20 cellular contexts compared by ENCODE assay signal in genomic region chr7:158741294-158741666, GRCh38. TPM values are rescaled to one million over a fixed set of nuclear protein-coding genes. Genes with fewer than 3 reads are reported as not detected.
DNase-seq lines count a peak whose midpoint lies in the region; TF ChIP-seq lines count a peak whose summit lies in the region.
"Had no signal": no experiment of that assay in that cellular context is flagged by ENCODE, and none has a peak within 500 bp of the region (broad histone marks: within the 10 kb centered on the region; RNA-seq: fewer than 3 reads in every experiment).

No MANE protein-coding gene starts in this region.

- dilution Hi-C loops in mammary epithelial cell (cut with HindIII; ENCODE audit: low sequenced_read_pairs), result no loop called here

- TF ChIP-seq CTCF in MCF 10A (IDR thresholded peaks at IDR 0.05; ENCODE audit: unreplicated experiment), result no peak
- no peak for TF ChIP-seq CTCF in mammary epithelial cell (conservative IDR thresholded peaks at IDR 0.05 in 1 of 2, IDR thresholded peaks at IDR 0.05 in 1 of 2; ENCODE audit: extremely low read depth in 1 of 2, insufficient read depth in 1 of 2, low read depth in 1 of 2, low read length in 2 of 2)
- no peak for TF ChIP-seq CTCF in neutrophil (IDR thresholded peaks at IDR 0.05)
- no peak for TF ChIP-seq CTCF in uterus (IDR thresholded peaks at IDR 0.05)
- TF ChIP-seq CTCF in adrenal gland (IDR thresholded peaks at IDR 0.05), result no peak

- H3K36me3 Mint-ChIP-seq in MCF 10A (ENCODE audit: insufficient read depth, unreplicated experiment), result peaks cover 98% of the 10 kb centered on the region

- H3K36me3 ChIP-seq in mammary epithelial cell (ENCODE audit: insufficient read depth, low read length) (peaks cover 27% of the 10 kb centered on the region), neutrophil (peaks cover 45% of the 10 kb centered on the region), uterus (no peaks in the 10 kb centered on the region), adrenal gland (replicated peaks in 1 of 2) (peaks cover 0 to 61% of the 10 kb centered on the region in 2 donors)

- CTCF ChIA-PET in MCF 10A (lab: Yijun Ruan, JAX), result interaction anchor here (0.8 kb wide), 1 partner anchor 223 kb away, joined by 3 read pairs; no protein-coding TSS in a partner anchor
- CTCF ChIA-PET in mammary epithelial cell (lab: Charles Lee; ENCODE audit: low non-redundant PET), result no interaction called here

- H3K4me2 ChIP-seq in mammary epithelial cell (ENCODE audit: insufficient read depth, low read depth, low read length), result no peak overlapping the region

- no peak overlapping the region for H2AFZ ChIP-seq in mammary epithelial cell (ENCODE audit: low read depth, low read length)

- no peaks in the 10 kb centered on the region for H3K4me1 ChIP-seq in mammary epithelial cell (ENCODE audit: insufficient read depth, low read length)
- peaks cover 15 to 27% of the 10 kb centered on the region in 2 experiments for H3K4me1 ChIP-seq in neutrophil (ENCODE audit: control insufficient read depth in 1 of 2, insufficient read depth in 1 of 2, low read depth in 1 of 2, low read length in 1 of 2)
- no peaks in the 10 kb centered on the region for H3K4me1 ChIP-seq in uterus
- peaks cover 0 to 13% of the 10 kb centered on the region in 2 donors for H3K4me1 ChIP-seq in adrenal gland (replicated peaks in 1 of 2)
- H3K4me1 ChIP-seq: breast epithelium, HAP-1, SJCRH30 had no signal

- no peaks in the 10 kb centered on the region for H3K27me3 Mint-ChIP-seq in MCF 10A (ENCODE audit: insufficient read depth, unreplicated experiment)
- H3K27me3 Mint-ChIP-seq: activated B cell treated with CpG ODN at 0.5 μM for 24 hours; activated naive CD8-positive, alpha-beta T cell treated with anti-CD3 and anti-CD28 coated beads, Interleukin-2, amount 10 ng/mL, durations not matched to agents 7 days and 5 days had no signal

- POLR2A ChIA-PET in MCF 10A (lab: Yijun Ruan, JAX), result no interaction called here

- intact Hi-C loops in MCF 10A (cut with micrococcal nuclease), result no loop called here
- intact Hi-C loops in mammary epithelial cell (cut with micrococcal nuclease), result no loop called here
- intact Hi-C loops in uterus (cut with DNase I; ENCODE audit: low total_unique reads), result no loop called here
- intact Hi-C loops in adrenal gland (cut with DNase I), result no loop called here

- no peaks in the 10 kb centered on the region for H3K4me1 Mint-ChIP-seq in MCF 10A (ENCODE audit: insufficient read depth, unreplicated experiment)
- H3K4me1 Mint-ChIP-seq: activated B cell treated with CpG ODN at 0.5 μM for 24 hours had no signal

- no peak for TF ChIP-seq POLR2A in uterus (IDR thresholded peaks at IDR 0.05)
- TF ChIP-seq POLR2A in adrenal gland (IDR thresholded peaks at IDR 0.05), result no peak

- peak overlapping the region; percentile 24 for H3K27ac Mint-ChIP-seq in MCF 10A (ENCODE audit: low read depth, unreplicated experiment)
- H3K27ac Mint-ChIP-seq: activated B cell treated with CpG ODN at 0.5 μM for 24 hours; activated T-helper 1 cell treated with anti-CD3 and anti-CD28 coated beads, Interleukin-12 subunit alpha, Interleukin-12 subunit beta, Interleukin-2, Interleukin-4 antibody, amounts not matched to agents 30 ng/mL and 10 ng/mL and 1 ng/mL, durations not matched to agents 14 hours and 24 hours and 36 hours; T-helper 2 cell treated with Interferon-gamma antibody and Interleukin-4, amounts not matched to agents 5 μg/mL and 100 μg/mL, for 36 hours had no signal

- no peaks in the 10 kb centered on the region for H4K20me1 ChIP-seq in mammary epithelial cell (ENCODE audit: insufficient read depth, low read length)

- H3K27ac ChIP-seq in mammary epithelial cell (ENCODE audit: insufficient read depth, low read depth, low read length) (no peak overlapping the region), cingulate gyrus (ENCODE audit: low read depth, low read length) (peak overlapping the region; percentile 47), neutrophil (peak overlapping the region; percentile 64), uterus (peak overlapping the region; percentile 38 to 45), adrenal gland (peak overlapping the region in 2 of 5 donors; percentile 3 to 58)
- H3K27ac ChIP-seq: breast epithelium, SJCRH30 had no signal

- in situ Hi-C loops in mammary epithelial cell (cut with MboI; ENCODE audit: low sequenced_read_pairs in 2 of 2), result no loop called here

- WGBS in mammary epithelial cell (ENCODE audit: low coverage, missing lambda C conversion rate), result 91% methylated on average over 12 of the region's 14 CpGs
- 84 to 92% (median 91%) methylated on average over 7 to 14 of the region's 14 CpGs for WGBS in adrenal gland, 4 donors

- no peaks in the 10 kb centered on the region for H3K9me3 Mint-ChIP-seq in MCF 10A (ENCODE audit: unreplicated experiment)
- H3K9me3 Mint-ChIP-seq: activated B cell treated with CpG ODN at 0.5 μM for 24 hours; activated naive CD8-positive, alpha-beta T cell treated with anti-CD3 and anti-CD28 coated beads, Interleukin-2, amount 10 ng/mL, durations not matched to agents 7 days and 5 days; activated T-helper 1 cell treated with anti-CD3 and anti-CD28 coated beads, Interleukin-12 subunit alpha, Interleukin-12 subunit beta, Interleukin-2, Interleukin-4 antibody, amounts not matched to agents 30 ng/mL and 10 ng/mL and 1 ng/mL, durations not matched to agents 14 hours and 24 hours and 36 hours; CD8-positive, alpha-beta T cell; T-helper 2 cell treated with Interferon-gamma antibody and Interleukin-4, amounts not matched to agents 5 μg/mL and 100 μg/mL, for 36 hours had no signal

- DNase-seq in MCF 10A (ENCODE audit: unreplicated experiment) (no peak), mammary epithelial cell (no peak), uterus (no peak), SK-N-DZ (ENCODE audit: low spot score) (no peak), adrenal gland (no peak), T-helper 9 cell (no peak)
- DNase-seq: activated B cell treated with CpG ODN at 0.5 μM for 24 hours; activated naive CD8-positive, alpha-beta T cell treated with anti-CD3 and anti-CD28 coated beads, Interleukin-2, amount 10 ng/mL, durations not matched to agents 7 days and 5 days; CD8-positive, alpha-beta T cell; DMS79; left lung; NCI-H146; NCI-H748 treated with DMSO at 0.1 percent for 48 hours; SJCRH30 had no signal

- H3K9ac ChIP-seq in mammary epithelial cell (ENCODE audit: insufficient read depth, low read length), result no peak overlapping the region

- H3K9me3 ChIP-seq in mammary epithelial cell (replicated peaks; ENCODE audit: insufficient read depth, low read length), result no peaks in the 10 kb centered on the region
- no peaks in the 10 kb centered on the region for H3K9me3 ChIP-seq in neutrophil
- H3K9me3 ChIP-seq in uterus, result no peaks in the 10 kb centered on the region
- H3K9me3 ChIP-seq in adrenal gland (replicated peaks in 1 of 3), result no peaks in the 10 kb centered on the region
- H3K9me3 ChIP-seq: breast epithelium, HAP-1, left lung, SJCRH30 had no signal

- no peak overlapping the region for H3K4me3 Mint-ChIP-seq in MCF 10A (ENCODE audit: unreplicated experiment)
- H3K4me3 Mint-ChIP-seq: activated B cell treated with CpG ODN at 0.5 μM for 24 hours; activated naive CD8-positive, alpha-beta T cell treated with anti-CD3 and anti-CD28 coated beads, Interleukin-2, amount 10 ng/mL, durations not matched to agents 7 days and 5 days; activated T-helper 1 cell treated with anti-CD3 and anti-CD28 coated beads, Interleukin-12 subunit alpha, Interleukin-12 subunit beta, Interleukin-2, Interleukin-4 antibody, amounts not matched to agents 30 ng/mL and 10 ng/mL and 1 ng/mL, durations not matched to agents 14 hours and 24 hours and 36 hours; CD8-positive, alpha-beta T cell; T-helper 2 cell treated with Interferon-gamma antibody and Interleukin-4, amounts not matched to agents 5 μg/mL and 100 μg/mL, for 36 hours had no signal

- BruUV-seq in MCF 10A (replicated peaks; lab: Mats Ljungman, UMichigan) (no TSS peak), mammary epithelial cell (replicated peaks; lab: Mats Ljungman, UMichigan) (no TSS peak)

- no peaks in the 10 kb centered on the region for H3K79me2 ChIP-seq in mammary epithelial cell (ENCODE audit: insufficient read depth, low read length)

- H3K4me3 ChIP-seq in mammary epithelial cell (replicated peaks in 1 of 3; ENCODE audit: insufficient read depth in 1 of 3, low read depth in 2 of 3, low read length in 3 of 3), result no peak overlapping the region
- H3K4me3 ChIP-seq in neutrophil (ENCODE audit: low read depth in 1 of 2, low read length in 1 of 2), result no peak overlapping the region
- no peak overlapping the region for H3K4me3 ChIP-seq in uterus
- no peak overlapping the region for H3K4me3 ChIP-seq in adrenal gland
- H3K4me3 ChIP-seq: breast epithelium, HAP-1, left lung, SJCRH30 had no signal

- H3K27me3 ChIP-seq in mammary epithelial cell (ENCODE audit: insufficient read depth, low read length) (no peaks in the 10 kb centered on the region), neutrophil (no peaks in the 10 kb centered on the region), uterus (no peaks in the 10 kb centered on the region), adrenal gland (no peaks in the 10 kb centered on the region)
- H3K27me3 ChIP-seq: breast epithelium, left lung, SJCRH30 had no signal

RNA-seq across cellular contexts. Expression of gene NCAPG2, which starts 36.7 kb away (rescaled TPM):
- total RNA-seq in MCF 10A (2022) (10.5 and 27.4 TPM in 2 replicates), mammary epithelial cell (10 to 100 TPM in 1 of 2 donors, 1 to 10 TPM in 1; 3.2 to 42.0 TPM), uterus (10 to 100 TPM in 1 of 4 donors, 1 to 10 TPM in 2, under 1 TPM in 1; 0.51 to 36.0 (median 7.8) TPM), adrenal gland (1 to 10 TPM; 4.6 to 9.0 (median 6.1) TPM)
- polyA plus RNA-seq in mammary epithelial cell (27.4 TPM), adrenal gland (1 to 10 TPM; 1.6 to 4.3 (median 1.9) TPM)
- 25.8 TPM for polyA minus RNA-seq in mammary epithelial cell
- polyA plus RNA-seq in SK-N-DZ (2014; cell fraction: cytosol; rRNA removed), result 55.3 and 58.4 TPM in 2 replicates
- 63.1 and 82.0 TPM in 2 replicates for polyA plus RNA-seq in SK-N-DZ (2014; cell fraction: nucleus; rRNA removed)
